In the genomic region with DNA sequence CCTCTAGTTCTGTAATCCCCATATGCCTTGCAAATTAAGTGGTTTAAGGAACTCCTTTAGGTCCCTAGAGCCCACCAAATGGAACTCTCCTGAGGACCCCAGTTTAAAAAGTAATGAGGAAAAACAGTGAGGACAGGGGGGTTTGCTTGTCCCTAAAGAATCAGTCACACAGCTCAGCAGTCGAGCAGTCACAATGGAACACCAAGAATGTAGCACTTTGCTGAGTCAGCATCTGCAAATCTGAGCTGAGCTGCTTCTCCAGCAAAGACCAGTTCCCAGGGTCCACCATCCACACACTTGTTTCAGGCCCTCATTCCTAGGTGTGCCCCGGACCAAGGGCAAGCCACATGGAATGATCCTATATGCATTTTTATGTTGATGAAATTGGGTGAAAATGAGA, we compare ENCODE assay signal across 15 cellular contexts.
"Had no signal": no experiment of that assay in that cellular context is flagged by ENCODE, and none has a peak within 500 bp of the region (broad histone marks: within the 10 kb centered on the region; RNA-seq: fewer than 3 reads in every experiment).

No MANE protein-coding gene starts in this region.

- H3K4me3 Mint-ChIP-seq: naive thymus-derived CD4-positive, alpha-beta T cell; nephron progenitor cell; type B pancreatic cell had no signal

- H3K27ac Mint-ChIP-seq: naive thymus-derived CD4-positive, alpha-beta T cell; nephron progenitor cell; type B pancreatic cell had no signal

- H3K36me3 Mint-ChIP-seq: naive thymus-derived CD4-positive, alpha-beta T cell; type B pancreatic cell had no signal

- H3K9me3 ChIP-seq: heart right ventricle, ovary had no signal

- H3K9me3 Mint-ChIP-seq: naive thymus-derived CD4-positive, alpha-beta T cell; nephron progenitor cell; type B pancreatic cell had no signal

- H3K4me3 ChIP-seq: heart right ventricle, ovary, smooth muscle cell had no signal

- H3K36me3 ChIP-seq: heart right ventricle, ovary had no signal

- H3K4me1 ChIP-seq: heart right ventricle had no signal

- H3K4me1 Mint-ChIP-seq: nephron progenitor cell had no signal

- ATAC-seq: esophagus mucosa; heart right ventricle; left cardiac atrium; left ventricle myocardium superior; naive thymus-derived CD4-positive, alpha-beta T cell; right cardiac atrium had no signal

- H3K4me2 ChIP-seq: smooth muscle cell had no signal

- DNase-seq: effector memory CD4-positive, alpha-beta T cell; heart right ventricle; hypothalamus; kidney; left cardiac atrium; left ventricle myocardium superior; naive thymus-derived CD4-positive, alpha-beta T cell; nephron progenitor cell; ovary; right cardiac atrium; stimulated activated CD4-positive, alpha-beta T cell treated with anti-CD3 and anti-CD28 coated beads, Interleukin-2, amount 100 ng/mL, for 48 hours; stimulated activated naive CD4-positive, alpha-beta T cell treated with Interleukin-2 at 50 U/mL for 16 hours had no signal

- H3K27ac ChIP-seq: heart right ventricle, ovary had no signal

- H3K27me3 ChIP-seq: ovary had no signal
